Comparison of ENCODE assay signal across 20 cellular contexts in the genomic region with DNA sequence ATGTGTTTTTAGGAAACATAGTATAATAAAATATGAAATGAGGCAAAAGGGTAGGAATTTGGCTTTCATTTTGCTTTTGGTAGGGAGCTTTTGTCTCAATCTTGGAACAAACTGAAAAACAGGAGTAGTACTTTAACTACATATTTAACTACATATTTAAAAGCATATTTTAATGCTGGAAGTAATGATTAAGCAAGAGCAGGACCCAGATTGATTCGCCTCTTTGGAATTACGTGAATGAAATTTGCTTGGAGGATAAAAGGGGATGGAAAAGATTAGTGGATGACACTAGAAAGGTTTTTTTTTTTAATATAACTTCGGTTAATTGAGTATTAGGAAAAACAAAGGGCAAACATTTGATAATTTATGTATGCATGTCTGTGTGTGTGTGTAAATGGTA. TPM values are rescaled to one million over a fixed set of nuclear protein-coding genes. Genes with fewer than 3 reads are reported as not detected.
DNase-seq lines count a peak whose midpoint lies in the region; ATAC-seq and TF ChIP-seq lines count a peak whose summit lies in the region.
"Had no signal": no experiment of that assay in that cellular context is flagged by ENCODE, and none has a peak within 500 bp of the region (broad histone marks: within the 10 kb centered on the region; RNA-seq: fewer than 3 reads in every experiment).

No MANE protein-coding gene starts in this region.

- no peak overlapping the region for H3K27ac Mint-ChIP-seq in activated T-cell treated with anti-CD3 and anti-CD28 coated beads, Interleukin-2, amount 50 U/mL, for 72 hours

- TF ChIP-seq CTCF in breast epithelium (IDR thresholded peaks at IDR 0.05) (no peak), mammary epithelial cell (conservative IDR thresholded peaks at IDR 0.05 in 1 of 2, IDR thresholded peaks at IDR 0.05 in 1 of 2; ENCODE audit: extremely low read depth in 1 of 2, insufficient read depth in 1 of 2, low read depth in 1 of 2, low read length in 2 of 2) (no peak), fibroblast of pulmonary artery (IDR thresholded peaks at IDR 0.05; ENCODE audit: low read length, missing control alignments) (no peak)

- TF ChIP-seq POLR2A in breast epithelium (IDR thresholded peaks at IDR 0.05): no peak

- DNase-seq in breast epithelium (ENCODE audit: low spot score in 2 of 2) (no peak), mammary epithelial cell (no peak), adipocyte (ENCODE audit: low read depth) (peak; percentile 80), fibroblast of pulmonary artery (ENCODE audit: low read depth) (peak; percentile 52), occipital lobe (lab: John Stamatoyannopoulos, UW) (no peak)
- DNase-seq in activated CD8-positive, alpha-beta memory T cell treated with anti-CD3 and anti-CD28 coated beads, Interleukin-2, amount 50 U/mL, for 4 hours: no peak
- DNase-seq in activated CD4-positive, alpha-beta T cell treated with anti-CD3 and anti-CD28 coated beads, Interleukin-2, amount 50 U/mL, for 48 hours: no peak
- DNase-seq in activated T-cell treated with anti-CD3 and anti-CD28 coated beads, Interleukin-2, amount 50 U/mL, for 72 hours: no peak
- DNase-seq: 8988T, Caco-2, DMS53, GDM1, GOT3, MM.1S, NCI-H1105, NCI-H1694 treated with DMSO at 0.1 percent for 48 hours, NCI-H446, NCI-H748 treated with DMSO at 0.1 percent for 48 hours had no signal

- ATAC-seq in activated T-cell treated with anti-CD3 and anti-CD28 coated beads, Interleukin-2, amount 50 U/mL, for 72 hours (replicated peaks in 1 of 2): no peak

- H3K9ac ChIP-seq in mammary epithelial cell (ENCODE audit: insufficient read depth, low read length) (no peak overlapping the region), adipocyte (ENCODE audit: low read length) (no peak overlapping the region)
- H3K9ac ChIP-seq: KMS-11 had no signal

- H3K4me1 Mint-ChIP-seq in activated T-cell treated with anti-CD3 and anti-CD28 coated beads, Interleukin-2, amount 50 U/mL, for 72 hours (ENCODE audit: low read depth): no peaks in the 10 kb centered on the region

- intact Hi-C loops in breast epithelium (cut with DNase I; ENCODE audit: low total_unique reads) (no loop called here), mammary epithelial cell (cut with micrococcal nuclease) (loop anchor here (2.0 to 10.0 kb wide), 4 partner anchors 265 to 785 kb away; no protein-coding TSS in a partner anchor)

- H3K36me3 Mint-ChIP-seq in activated T-cell treated with anti-CD3 and anti-CD28 coated beads, Interleukin-2, amount 50 U/mL, for 72 hours (ENCODE audit: insufficient read depth in 2 of 2): no peaks in the 10 kb centered on the region
- H3K36me3 Mint-ChIP-seq: CD14-positive monocyte had no signal

- in situ Hi-C loops in mammary epithelial cell (cut with MboI; ENCODE audit: low sequenced_read_pairs in 2 of 2): loop anchor here in 1 of 2 donors (25.0 kb wide), 1 partner anchor 870 kb away; no protein-coding TSS in a partner anchor

- no peaks in the 10 kb centered on the region for H4K20me1 ChIP-seq in mammary epithelial cell (ENCODE audit: insufficient read depth, low read length)

- H3K4me3 ChIP-seq in breast epithelium: no peak overlapping the region
- H3K4me3 ChIP-seq in mammary epithelial cell (replicated peaks in 1 of 3; ENCODE audit: insufficient read depth in 1 of 3, low read depth in 2 of 3, low read length in 3 of 3): no peak overlapping the region
- peak overlapping the region; percentile 3 for H3K4me3 ChIP-seq in adipocyte (ENCODE audit: low read length)
- H3K4me3 ChIP-seq in fibroblast of pulmonary artery (replicated peaks; ENCODE audit: low read depth, low read length): no peak overlapping the region

- CTCF ChIA-PET in mammary epithelial cell (lab: Charles Lee; ENCODE audit: low non-redundant PET): no interaction called here

- H3K27me3 ChIP-seq in breast epithelium (no peaks in the 10 kb centered on the region), mammary epithelial cell (ENCODE audit: insufficient read depth, low read length) (no peaks in the 10 kb centered on the region), adipocyte (replicated peaks; ENCODE audit: control insufficient read depth, insufficient read depth, low read length) (no peaks in the 10 kb centered on the region)

- H3K4me2 ChIP-seq in mammary epithelial cell (ENCODE audit: insufficient read depth, low read depth, low read length): no peak overlapping the region
- H3K4me2 ChIP-seq: KMS-11 had no signal

- no peaks in the 10 kb centered on the region for H3K79me2 ChIP-seq in mammary epithelial cell (ENCODE audit: insufficient read depth, low read length)

- 95% methylated on average over 3 of the region's 3 CpGs for WGBS in mammary epithelial cell (ENCODE audit: low coverage, missing lambda C conversion rate)

- H3K36me3 ChIP-seq in breast epithelium (no peaks in the 10 kb centered on the region), mammary epithelial cell (ENCODE audit: insufficient read depth, low read length) (no peaks in the 10 kb centered on the region), adipocyte (ENCODE audit: control insufficient read depth, insufficient read depth, low read length, severe bottlenecking) (no peaks in the 10 kb centered on the region)

- H3K4me1 ChIP-seq in breast epithelium (peaks cover 0 to 5% of the 10 kb centered on the region in 2 donors), mammary epithelial cell (ENCODE audit: insufficient read depth, low read length) (peaks cover 4% of the 10 kb centered on the region), adipocyte (ENCODE audit: control insufficient read depth, insufficient read depth, low read length) (peaks cover 53% of the 10 kb centered on the region)

- H3K9me3 ChIP-seq in breast epithelium: no peaks in the 10 kb centered on the region
- no peaks in the 10 kb centered on the region for H3K9me3 ChIP-seq in mammary epithelial cell (replicated peaks; ENCODE audit: insufficient read depth, low read length)
- no peaks in the 10 kb centered on the region for H3K9me3 ChIP-seq in adipocyte (ENCODE audit: control insufficient read depth, low read length)
- H3K9me3 ChIP-seq: Caco-2 had no signal

- no peaks in the 10 kb centered on the region for H3K9me3 Mint-ChIP-seq in activated T-cell treated with anti-CD3 and anti-CD28 coated beads, Interleukin-2, amount 50 U/mL, for 72 hours
- H3K9me3 Mint-ChIP-seq: CD14-positive monocyte had no signal

- H3K27me3 Mint-ChIP-seq in activated T-cell treated with anti-CD3 and anti-CD28 coated beads, Interleukin-2, amount 50 U/mL, for 72 hours (ENCODE audit: low read depth): peaks cover 16% of the 10 kb centered on the region

- H3K27ac ChIP-seq in breast epithelium (peak overlapping the region; percentile 40 to 64), mammary epithelial cell (ENCODE audit: insufficient read depth, low read depth, low read length) (no peak overlapping the region)
- H3K27ac ChIP-seq: KMS-11 had no signal

- BruUV-seq in mammary epithelial cell (replicated peaks; lab: Mats Ljungman, UMichigan): no TSS peak

- H2AFZ ChIP-seq in mammary epithelial cell (ENCODE audit: low read depth, low read length): no peak overlapping the region

- H3K4me3 Mint-ChIP-seq in activated T-cell treated with anti-CD3 and anti-CD28 coated beads, Interleukin-2, amount 50 U/mL, for 72 hours: no peak overlapping the region
- H3K4me3 Mint-ChIP-seq: CD14-positive monocyte had no signal

- dilution Hi-C loops in mammary epithelial cell (cut with HindIII; ENCODE audit: low sequenced_read_pairs): no loop called here

RNA-seq across cellular contexts. Expression of gene TMEM212, which starts 11.2 kb away (rescaled TPM):
- total RNA-seq in breast epithelium: 1 to 10 TPM in 1 of 3 donors, not detected in 2; 1.3 TPM
- not detected for total RNA-seq in mammary epithelial cell
- polyA plus RNA-seq in mammary epithelial cell: not detected
- not detected for polyA minus RNA-seq in mammary epithelial cell
- not detected for total RNA-seq in activated T-cell treated with anti-CD3 and anti-CD28 coated beads, Interleukin-2, amount 50 U/mL, for 72 hours
- total RNA-seq in occipital lobe: not detected
- total RNA-seq: Caco-2 had no signal
- polyA plus RNA-seq: CD14-positive monocyte had no signal

RNA-seq across cellular contexts. Expression of gene PLD1, which starts 21.7 kb away (rescaled TPM):
- total RNA-seq in breast epithelium: 10 to 100 TPM; 21.1 to 36.9 (median 24.9) TPM
- total RNA-seq in mammary epithelial cell: 10 to 100 TPM; 13.9 to 19.0 TPM
- 7.5 TPM for polyA plus RNA-seq in mammary epithelial cell
- polyA minus RNA-seq in mammary epithelial cell: 16.3 TPM
- 1 to 10 TPM in 1 of 2 donors, under 1 TPM in 1; 0.65 to 4.1 TPM for total RNA-seq in activated T-cell treated with anti-CD3 and anti-CD28 coated beads, Interleukin-2, amount 50 U/mL, for 72 hours
- 6.6 TPM for total RNA-seq in occipital lobe

Comparison
In these comparisons a context has a peak if more than half of its experiments do, and no peak if none do; other contexts are left out.
1. DNase-seq: peak in adipocyte (single experiment) and fibroblast of pulmonary artery (single experiment); none in breast epithelium (0 of 2), mammary epithelial cell (single experiment), activated CD8-positive, alpha-beta memory T cell treated with anti-CD3 and anti-CD28 coated beads, Interleukin-2, amount 50 U/mL, for 4 hours (single experiment), activated CD4-positive, alpha-beta T cell treated with anti-CD3 and anti-CD28 coated beads, Interleukin-2, amount 50 U/mL, for 48 hours (0 of 2), activated T-cell treated with anti-CD3 and anti-CD28 coated beads, Interleukin-2, amount 50 U/mL, for 72 hours (0 of 2) and occipital lobe (single experiment).